15 cellular contexts compared by ENCODE assay signal in genomic region chr22:23516304-23516703, GRCh38.
DNase-seq lines count a peak whose midpoint lies in the region; ATAC-seq and TF ChIP-seq lines count a peak whose summit lies in the region.
"Had no signal": no experiment of that assay in that cellular context is flagged by ENCODE, and none has a peak within 500 bp of the region (broad histone marks: within the 10 kb centered on the region; RNA-seq: fewer than 3 reads in every experiment).

No MANE protein-coding gene starts in this region.

- no peak overlapping the region for H3K14ac ChIP-seq in neuronal stem cell (ENCODE audit: low read length)

- H2AFZ ChIP-seq in neuronal stem cell (ENCODE audit: low read length), result no peak overlapping the region

- H3K9me3 ChIP-seq in esophagus muscularis mucosa, result no peaks in the 10 kb centered on the region
- H3K9me3 ChIP-seq in neuronal stem cell (replicated peaks in 1 of 2; ENCODE audit: control insufficient read depth in 2 of 2, insufficient read depth in 1 of 2, low read depth in 1 of 2, low read length in 2 of 2), result no peaks in the 10 kb centered on the region
- no peaks in the 10 kb centered on the region for H3K9me3 ChIP-seq in stomach smooth muscle (ENCODE audit: control insufficient read depth in 2 of 2, low read length in 2 of 2)
- H3K9me3 ChIP-seq: A549, BLaER1, Caco-2 had no signal

- H3K27ac ChIP-seq in esophagus muscularis mucosa (replicated peaks in 1 of 4), result peak overlapping the region; percentile 25 to 82 (median 65)
- no peak overlapping the region for H3K27ac ChIP-seq in mesendoderm (ENCODE audit: low read depth, low read length)
- no peak overlapping the region for H3K27ac ChIP-seq in neuronal stem cell (replicated peaks; ENCODE audit: low read length)
- H3K27ac ChIP-seq in stomach smooth muscle (ENCODE audit: low read length), result peak overlapping the region; percentile 41
- H3K27ac ChIP-seq: BLaER1 had no signal

- H3K23ac ChIP-seq in mesendoderm (ENCODE audit: low read length), result no peak overlapping the region
- no peak overlapping the region for H3K23ac ChIP-seq in neuronal stem cell (ENCODE audit: low read depth, low read length, poor library complexity)

- TF ChIP-seq POLR2A in esophagus muscularis mucosa (IDR thresholded peaks at IDR 0.05; ENCODE audit: low read depth), result no peak

- no peak overlapping the region for H4K5ac ChIP-seq in mesendoderm (ENCODE audit: low read length)

- H2BK5ac ChIP-seq in mesendoderm (ENCODE audit: low read length) (no peak overlapping the region), neuronal stem cell (ENCODE audit: low read length) (no peak overlapping the region)

- H3K4me3 ChIP-seq in esophagus muscularis mucosa (no peak overlapping the region), mesendoderm (ENCODE audit: low read length) (no peak overlapping the region), neuronal stem cell (ENCODE audit: low read length in 2 of 2) (no peak overlapping the region), stomach smooth muscle (ENCODE audit: low read length in 2 of 2) (no peak overlapping the region)
- H3K4me3 ChIP-seq: A549, BLaER1 had no signal

- H3K56ac ChIP-seq in mesendoderm (ENCODE audit: low read length), result peak overlapping the region; percentile 63

- H3K4me2 ChIP-seq in mesendoderm (ENCODE audit: low read length) (no peak overlapping the region), neuronal stem cell (ENCODE audit: insufficient read depth, low read length, poor library complexity, severe bottlenecking) (no peak overlapping the region)
- H3K4me2 ChIP-seq: A549, BLaER1 had no signal

- ATAC-seq in HG02588 (IDR thresholded peaks at IDR 0.05; ENCODE audit: unreplicated experiment), result no peak
- ATAC-seq: A549 had no signal

- no peaks in the 10 kb centered on the region for H3K79me1 ChIP-seq in mesendoderm (ENCODE audit: low read length)
- H3K79me1 ChIP-seq in neuronal stem cell (ENCODE audit: low read depth, low read length), result peaks cover 1% of the 10 kb centered on the region

- 91% methylated on average over 9 of the region's 9 CpGs for WGBS in esophagus muscularis mucosa
- no CpG with 5 or more reads among the region's 9 CpGs for WGBS in mesendoderm (ENCODE audit: extremely low coverage, insufficient coverage, low lambda C conversion rate)
- no CpG with 5 or more reads among the region's 9 CpGs for WGBS in neuronal stem cell (ENCODE audit: extremely low coverage in 2 of 2, insufficient read length in 2 of 2, insufficient replicate concordance in 1 of 2), 2 donors

- H3K36me3 ChIP-seq in esophagus muscularis mucosa (no peaks in the 10 kb centered on the region), mesendoderm (ENCODE audit: control insufficient read depth, insufficient read depth, low read length) (no peaks in the 10 kb centered on the region), neuronal stem cell (replicated peaks in 1 of 2; ENCODE audit: control insufficient read depth in 2 of 2, insufficient read depth in 2 of 2, low read length in 2 of 2) (no peaks in the 10 kb centered on the region), stomach smooth muscle (ENCODE audit: control insufficient read depth in 2 of 2, insufficient read depth in 2 of 2, low read length in 2 of 2) (no peaks in the 10 kb centered on the region)
- H3K36me3 ChIP-seq: BLaER1 had no signal

- H3K79me2 ChIP-seq in mesendoderm (ENCODE audit: control insufficient read depth, insufficient read depth, low read length), result no peaks in the 10 kb centered on the region

- no peak overlapping the region for H2BK15ac ChIP-seq in mesendoderm (replicated peaks; ENCODE audit: low read depth)
- no peak overlapping the region for H2BK15ac ChIP-seq in neuronal stem cell (ENCODE audit: low read length)

- TF ChIP-seq EP300 in esophagus muscularis mucosa (IDR thresholded peaks at IDR 0.05), result no peak

- no peak overlapping the region for H2BK12ac ChIP-seq in neuronal stem cell (ENCODE audit: low read length)

- H2BK120ac ChIP-seq in mesendoderm (ENCODE audit: low read depth, low read length), result no peak overlapping the region
- no peak overlapping the region for H2BK120ac ChIP-seq in neuronal stem cell (ENCODE audit: low read depth, low read length)

- H3K4ac ChIP-seq in mesendoderm (ENCODE audit: low read depth, low read length), result peak overlapping the region; percentile 20
- H3K4ac ChIP-seq in neuronal stem cell (ENCODE audit: low read length), result no peak overlapping the region

- intact Hi-C loops in esophagus muscularis mucosa (cut with DNase I), result no loop called here

- no peaks in the 10 kb centered on the region for H3K27me3 ChIP-seq in esophagus muscularis mucosa
- no peaks in the 10 kb centered on the region for H3K27me3 ChIP-seq in mesendoderm (ENCODE audit: insufficient read depth, low read length, poor library complexity)
- no peaks in the 10 kb centered on the region for H3K27me3 ChIP-seq in neuronal stem cell (ENCODE audit: control insufficient read depth in 3 of 3, insufficient read depth in 3 of 3, low read depth in 1 of 3, low read length in 3 of 3)
- H3K27me3 ChIP-seq in stomach smooth muscle (ENCODE audit: control insufficient read depth in 1 of 2, insufficient read depth in 2 of 2, low read length in 2 of 2), result no peaks in the 10 kb centered on the region
- H3K27me3 ChIP-seq: BLaER1 had no signal

- no peak for TF ChIP-seq CTCF in esophagus muscularis mucosa (IDR thresholded peaks at IDR 0.05)

- H4K8ac ChIP-seq in mesendoderm (ENCODE audit: low read depth, low read length) (no peak overlapping the region), neuronal stem cell (ENCODE audit: low read depth, low read length) (no peak overlapping the region)

- no peak for DNase-seq in esophagus muscularis mucosa (ENCODE audit: extremely low spot score)
- DNase-seq in mesendoderm, result peak; percentile 63
- DNase-seq in neuronal stem cell (ENCODE audit: low spot score), result no peak
- no peak for DNase-seq in AG08396 (ENCODE audit: low spot score)
- DNase-seq in activated gamma-delta T cell treated with Interleukin-2 at 50 U/mL for 16 hours, result no peak
- DNase-seq: Caco-2; CD8-positive, alpha-beta memory T cell; DND-41; GDM1; GOT3; H9 had no signal

- H3K18ac ChIP-seq in mesendoderm (ENCODE audit: low read length) (no peak overlapping the region), neuronal stem cell (ENCODE audit: low read length) (peak overlapping the region; percentile 75)

- no peak overlapping the region for H4K91ac ChIP-seq in neuronal stem cell (ENCODE audit: low read depth, low read length, poor library complexity)

- peaks cover 12 to 71% (median 52%) of the 10 kb centered on the region in 4 donors for H3K4me1 ChIP-seq in esophagus muscularis mucosa
- peaks cover 3% of the 10 kb centered on the region for H3K4me1 ChIP-seq in mesendoderm (ENCODE audit: control insufficient read depth, low read depth, low read length)
- peaks cover 28 to 31% of the 10 kb centered on the region in 2 donors for H3K4me1 ChIP-seq in neuronal stem cell (ENCODE audit: control insufficient read depth in 2 of 2, insufficient read depth in 1 of 2, low read depth in 1 of 2, low read length in 2 of 2)
- peaks cover 58% of the 10 kb centered on the region for H3K4me1 ChIP-seq in stomach smooth muscle (ENCODE audit: control insufficient read depth, insufficient read depth, low read length)

- no peak overlapping the region for H3K9ac ChIP-seq in mesendoderm (ENCODE audit: low read length)
- no peak overlapping the region for H3K9ac ChIP-seq in neuronal stem cell (ENCODE audit: low read depth, low read length, poor library complexity)
- no peak overlapping the region for H3K9ac ChIP-seq in stomach smooth muscle (ENCODE audit: low read length in 2 of 2)
- H3K9ac ChIP-seq: BLaER1 had no signal

- no peak overlapping the region for H2AK5ac ChIP-seq in mesendoderm (ENCODE audit: low read length)
- no peak overlapping the region for H2AK5ac ChIP-seq in neuronal stem cell (ENCODE audit: low read depth, low read length)

Comparison
In these comparisons a context has a peak if more than half of its experiments do, and no peak if none do; other contexts are left out.
1. H3K27ac ChIP-seq: peak in esophagus muscularis mucosa (4 of 4) and stomach smooth muscle (single experiment); none in mesendoderm (single experiment) and neuronal stem cell (single experiment).